ENCODE assay signal across 1 cellular context in genomic region chr15:57706405-57707209, GRCh38.
TF ChIP-seq lines count a peak whose summit lies in the region.

Gene POLR2M, plus strand, starts transcription at chr15:57706714. Its CDS starts 129 bp downstream, at chr15:57706843.

TF ChIP-seq in HepG2, 621 proteins besides CTCF, POLR2A, EP300 and RAD21 (continued from another document and continues in another):
- TF ChIP-seq, protein P1, sequence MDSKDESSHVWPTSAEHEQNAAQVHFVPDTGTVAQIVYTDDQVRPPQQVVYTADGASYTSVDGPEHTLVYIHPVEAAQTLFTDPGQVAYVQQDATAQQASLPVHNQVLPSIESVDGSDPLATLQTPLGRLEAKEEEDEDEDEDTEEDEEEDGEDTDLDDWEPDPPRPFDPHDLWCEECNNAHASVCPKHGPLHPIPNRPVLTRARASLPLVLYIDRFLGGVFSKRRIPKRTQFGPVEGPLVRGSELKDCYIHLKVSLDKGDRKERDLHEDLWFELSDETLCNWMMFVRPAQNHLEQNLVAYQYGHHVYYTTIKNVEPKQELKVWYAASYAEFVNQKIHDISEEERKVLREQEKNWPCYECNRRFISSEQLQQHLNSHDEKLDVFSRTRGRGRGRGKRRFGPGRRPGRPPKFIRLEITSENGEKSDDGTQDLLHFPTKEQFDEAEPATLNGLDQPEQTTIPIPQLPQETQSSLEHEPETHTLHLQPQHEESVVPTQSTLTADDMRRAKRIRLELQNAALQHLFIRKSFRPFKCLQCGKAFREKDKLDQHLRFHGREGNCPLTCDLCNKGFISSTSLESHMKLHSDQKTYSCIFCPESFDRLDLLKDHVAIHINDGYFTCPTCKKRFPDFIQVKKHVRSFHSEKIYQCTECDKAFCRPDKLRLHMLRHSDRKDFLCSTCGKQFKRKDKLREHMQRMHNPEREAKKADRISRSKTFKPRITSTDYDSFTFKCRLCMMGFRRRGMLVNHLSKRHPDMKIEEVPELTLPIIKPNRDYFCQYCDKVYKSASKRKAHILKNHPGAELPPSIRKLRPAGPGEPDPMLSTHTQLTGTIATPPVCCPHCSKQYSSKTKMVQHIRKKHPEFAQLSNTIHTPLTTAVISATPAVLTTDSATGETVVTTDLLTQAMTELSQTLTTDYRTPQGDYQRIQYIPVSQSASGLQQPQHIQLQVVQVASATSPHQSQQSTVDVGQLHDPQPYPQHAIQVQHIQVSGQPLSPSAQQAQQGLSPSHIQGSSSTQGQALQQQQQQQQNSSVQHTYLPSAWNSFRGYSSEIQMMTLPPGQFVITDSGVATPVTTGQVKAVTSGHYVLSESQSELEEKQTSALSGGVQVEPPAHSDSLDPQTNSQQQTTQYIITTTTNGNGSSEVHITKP (CRISPR knock-in tag; IDR thresholded peaks at IDR 0.05; ENCODE audit: low read depth), result peak; percentile 50; the same call in 1 of the 2 replicates
- peak; percentile 76; the same call in 1 of the 2 replicates for TF ChIP-seq ZFY (CRISPR knock-in tag; IDR thresholded peaks at IDR 0.05)
- TF ChIP-seq KDM2A (CRISPR knock-in tag; IDR thresholded peaks at IDR 0.05; ENCODE audit: borderline replicate concordance, low read depth), result peak; percentile 97
- no peak for TF ChIP-seq NR2F6 (IDR thresholded peaks at IDR 0.05)
- 0 out of 2 replicates have a peak, but pooled peaks have one; percentile 11 for TF ChIP-seq NR2F6 (CRISPR knock-in tag; IDR thresholded peaks at IDR 0.05)
- TF ChIP-seq ZNF772 (CRISPR knock-in tag; IDR thresholded peaks at IDR 0.05), result 0 out of 2 replicates have a peak, but pooled peaks have one; percentile 40
- peak; percentile 96 for TF ChIP-seq KMT2A (CRISPR knock-in tag; IDR thresholded peaks at IDR 0.05)
- 0 out of 2 replicates have a peak, but pooled peaks have one; percentile 32 for TF ChIP-seq RCOR2 (CRISPR knock-in tag; IDR thresholded peaks at IDR 0.05)
- TF ChIP-seq, protein P2, sequence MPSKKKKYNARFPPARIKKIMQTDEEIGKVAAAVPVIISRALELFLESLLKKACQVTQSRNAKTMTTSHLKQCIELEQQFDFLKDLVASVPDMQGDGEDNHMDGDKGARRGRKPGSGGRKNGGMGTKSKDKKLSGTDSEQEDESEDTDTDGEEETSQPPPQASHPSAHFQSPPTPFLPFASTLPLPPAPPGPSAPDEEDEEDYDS (CRISPR knock-in tag; IDR thresholded peaks at IDR 0.05), result peak; percentile 39; the same call in 1 of the 2 replicates
- TF ChIP-seq SRF (IDR thresholded peaks at IDR 0.05; ENCODE audit: low read depth, low read length), result peak; percentile 24; the same call in 1 of the 2 replicates
- TF ChIP-seq NBN (conservative IDR thresholded peaks at IDR 0.05), result no peak
- TF ChIP-seq ZNF432 (CRISPR knock-in tag; IDR thresholded peaks at IDR 0.05; ENCODE audit: borderline replicate concordance), result no peak
- TF ChIP-seq ZNF577 (CRISPR knock-in tag; IDR thresholded peaks at IDR 0.05; ENCODE audit: borderline replicate concordance, low read depth), result 0 out of 2 replicates have a peak, but pooled peaks have one; percentile 61
- peak; percentile 77 for TF ChIP-seq NR2C2 (CRISPR knock-in tag; IDR thresholded peaks at IDR 0.05; ENCODE audit: borderline replicate concordance)
- TF ChIP-seq ZNF703 (CRISPR knock-in tag; IDR thresholded peaks at IDR 0.05; ENCODE audit: borderline replicate concordance), result peak; percentile 86; the same call in 1 of the 2 replicates
- peak; percentile 70; the same call in 1 of the 2 replicates for TF ChIP-seq ZNF761 (CRISPR knock-in tag; conservative IDR thresholded peaks at IDR 0.05)
- TF ChIP-seq, protein P3, sequence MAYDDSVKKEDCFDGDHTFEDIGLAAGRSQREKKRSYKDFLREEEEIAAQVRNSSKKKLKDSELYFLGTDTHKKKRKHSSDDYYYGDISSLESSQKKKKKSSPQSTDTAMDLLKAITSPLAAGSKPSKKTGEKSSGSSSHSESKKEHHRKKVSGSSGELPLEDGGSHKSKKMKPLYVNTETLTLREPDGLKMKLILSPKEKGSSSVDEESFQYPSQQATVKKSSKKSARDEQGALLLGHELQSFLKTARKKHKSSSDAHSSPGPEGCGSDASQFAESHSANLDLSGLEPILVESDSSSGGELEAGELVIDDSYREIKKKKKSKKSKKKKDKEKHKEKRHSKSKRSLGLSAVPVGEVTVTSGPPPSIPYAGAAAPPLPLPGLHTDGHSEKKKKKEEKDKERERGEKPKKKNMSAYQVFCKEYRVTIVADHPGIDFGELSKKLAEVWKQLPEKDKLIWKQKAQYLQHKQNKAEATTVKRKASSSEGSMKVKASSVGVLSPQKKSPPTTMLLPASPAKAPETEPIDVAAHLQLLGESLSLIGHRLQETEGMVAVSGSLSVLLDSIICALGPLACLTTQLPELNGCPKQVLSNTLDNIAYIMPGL (CRISPR knock-in tag; IDR thresholded peaks at IDR 0.05; ENCODE audit: borderline replicate concordance in 1 of 2, low read depth in 1 of 2), result peak; percentile 85 to 88; a peak in 3 of 4 replicates
- TF ChIP-seq, protein P4, sequence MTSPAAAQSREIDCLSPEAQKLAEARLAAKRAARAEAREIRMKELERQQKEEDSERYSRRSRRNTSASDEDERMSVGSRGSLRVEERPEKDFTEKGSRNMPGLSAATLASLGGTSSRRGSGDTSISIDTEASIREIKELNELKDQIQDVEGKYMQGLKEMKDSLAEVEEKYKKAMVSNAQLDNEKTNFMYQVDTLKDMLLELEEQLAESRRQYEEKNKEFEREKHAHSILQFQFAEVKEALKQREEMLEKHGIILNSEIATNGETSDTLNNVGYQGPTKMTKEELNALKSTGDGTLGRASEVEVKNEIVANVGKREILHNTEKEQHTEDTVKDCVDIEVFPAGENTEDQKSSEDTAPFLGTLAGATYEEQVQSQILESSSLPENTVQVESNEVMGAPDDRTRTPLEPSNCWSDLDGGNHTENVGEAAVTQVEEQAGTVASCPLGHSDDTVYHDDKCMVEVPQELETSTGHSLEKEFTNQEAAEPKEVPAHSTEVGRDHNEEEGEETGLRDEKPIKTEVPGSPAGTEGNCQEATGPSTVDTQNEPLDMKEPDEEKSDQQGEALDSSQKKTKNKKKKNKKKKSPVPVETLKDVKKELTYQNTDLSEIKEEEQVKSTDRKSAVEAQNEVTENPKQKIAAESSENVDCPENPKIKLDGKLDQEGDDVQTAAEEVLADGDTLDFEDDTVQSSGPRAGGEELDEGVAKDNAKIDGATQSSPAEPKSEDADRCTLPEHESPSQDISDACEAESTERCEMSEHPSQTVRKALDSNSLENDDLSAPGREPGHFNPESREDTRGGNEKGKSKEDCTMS (CRISPR knock-in tag; conservative IDR thresholded peaks at IDR 0.05), result peak; percentile 33; the same call in 1 of the 2 replicates
- TF ChIP-seq, protein P5, sequence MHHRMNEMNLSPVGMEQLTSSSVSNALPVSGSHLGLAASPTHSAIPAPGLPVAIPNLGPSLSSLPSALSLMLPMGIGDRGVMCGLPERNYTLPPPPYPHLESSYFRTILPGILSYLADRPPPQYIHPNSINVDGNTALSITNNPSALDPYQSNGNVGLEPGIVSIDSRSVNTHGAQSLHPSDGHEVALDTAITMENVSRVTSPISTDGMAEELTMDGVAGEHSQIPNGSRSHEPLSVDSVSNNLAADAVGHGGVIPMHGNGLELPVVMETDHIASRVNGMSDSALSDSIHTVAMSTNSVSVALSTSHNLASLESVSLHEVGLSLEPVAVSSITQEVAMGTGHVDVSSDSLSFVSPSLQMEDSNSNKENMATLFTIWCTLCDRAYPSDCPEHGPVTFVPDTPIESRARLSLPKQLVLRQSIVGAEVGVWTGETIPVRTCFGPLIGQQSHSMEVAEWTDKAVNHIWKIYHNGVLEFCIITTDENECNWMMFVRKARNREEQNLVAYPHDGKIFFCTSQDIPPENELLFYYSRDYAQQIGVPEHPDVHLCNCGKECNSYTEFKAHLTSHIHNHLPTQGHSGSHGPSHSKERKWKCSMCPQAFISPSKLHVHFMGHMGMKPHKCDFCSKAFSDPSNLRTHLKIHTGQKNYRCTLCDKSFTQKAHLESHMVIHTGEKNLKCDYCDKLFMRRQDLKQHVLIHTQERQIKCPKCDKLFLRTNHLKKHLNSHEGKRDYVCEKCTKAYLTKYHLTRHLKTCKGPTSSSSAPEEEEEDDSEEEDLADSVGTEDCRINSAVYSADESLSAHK (CRISPR knock-in tag; IDR thresholded peaks at IDR 0.05; ENCODE audit: borderline replicate concordance), result no peak
- no peak for TF ChIP-seq ZNF468 (CRISPR knock-in tag; IDR thresholded peaks at IDR 0.05)
- TF ChIP-seq CHCHD3 (CRISPR knock-in tag; IDR thresholded peaks at IDR 0.05), result no peak
- peak; percentile 88 for TF ChIP-seq ZGPAT (CRISPR knock-in tag; IDR thresholded peaks at IDR 0.05)
- peak; percentile 63; the same call in 1 of the 2 replicates for TF ChIP-seq ETV6 (CRISPR knock-in tag; conservative IDR thresholded peaks at IDR 0.05)
- TF ChIP-seq ZNF44 (CRISPR knock-in tag; IDR thresholded peaks at IDR 0.05), result peak; percentile 66; the same call in 1 of the 2 replicates
- TF ChIP-seq ATF4 (CRISPR knock-in tag; IDR thresholded peaks at IDR 0.05), result no peak
- TF ChIP-seq SP2 (CRISPR knock-in tag; IDR thresholded peaks at IDR 0.05), result peak; percentile 53; the same call in 1 of the 2 replicates
- TF ChIP-seq ZNF564 (CRISPR knock-in tag; IDR thresholded peaks at IDR 0.05), result peak; percentile 75; the same call in 1 of the 2 replicates
- TF ChIP-seq, protein P6, sequence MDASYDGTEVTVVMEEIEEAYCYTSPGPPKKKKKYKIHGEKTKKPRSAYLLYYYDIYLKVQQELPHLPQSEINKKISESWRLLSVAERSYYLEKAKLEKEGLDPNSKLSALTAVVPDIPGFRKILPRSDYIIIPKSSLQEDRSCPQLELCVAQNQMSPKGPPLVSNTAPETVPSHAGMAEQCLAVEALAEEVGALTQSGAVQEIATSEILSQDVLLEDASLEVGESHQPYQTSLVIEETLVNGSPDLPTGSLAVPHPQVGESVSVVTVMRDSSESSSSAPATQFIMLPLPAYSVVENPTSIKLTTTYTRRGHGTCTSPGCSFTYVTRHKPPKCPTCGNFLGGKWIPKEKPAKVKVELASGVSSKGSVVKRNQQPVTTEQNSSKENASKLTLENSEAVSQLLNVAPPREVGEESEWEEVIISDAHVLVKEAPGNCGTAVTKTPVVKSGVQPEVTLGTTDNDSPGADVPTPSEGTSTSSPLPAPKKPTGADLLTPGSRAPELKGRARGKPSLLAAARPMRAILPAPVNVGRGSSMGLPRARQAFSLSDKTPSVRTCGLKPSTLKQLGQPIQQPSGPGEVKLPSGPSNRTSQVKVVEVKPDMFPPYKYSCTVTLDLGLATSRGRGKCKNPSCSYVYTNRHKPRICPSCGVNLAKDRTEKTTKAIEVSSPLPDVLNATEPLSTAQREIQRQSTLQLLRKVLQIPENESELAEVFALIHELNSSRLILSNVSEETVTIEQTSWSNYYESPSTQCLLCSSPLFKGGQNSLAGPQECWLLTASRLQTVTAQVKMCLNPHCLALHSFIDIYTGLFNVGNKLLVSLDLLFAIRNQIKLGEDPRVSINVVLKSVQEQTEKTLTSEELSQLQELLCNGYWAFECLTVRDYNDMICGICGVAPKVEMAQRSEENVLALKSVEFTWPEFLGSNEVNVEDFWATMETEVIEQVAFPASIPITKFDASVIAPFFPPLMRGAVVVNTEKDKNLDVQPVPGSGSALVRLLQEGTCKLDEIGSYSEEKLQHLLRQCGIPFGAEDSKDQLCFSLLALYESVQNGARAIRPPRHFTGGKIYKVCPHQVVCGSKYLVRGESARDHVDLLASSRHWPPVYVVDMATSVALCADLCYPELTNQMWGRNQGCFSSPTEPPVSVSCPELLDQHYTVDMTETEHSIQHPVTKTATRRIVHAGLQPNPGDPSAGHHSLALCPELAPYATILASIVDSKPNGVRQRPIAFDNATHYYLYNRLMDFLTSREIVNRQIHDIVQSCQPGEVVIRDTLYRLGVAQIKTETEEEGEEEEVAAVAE (CRISPR knock-in tag; IDR thresholded peaks at IDR 0.05; ENCODE audit: borderline replicate concordance), result peak; percentile 46; the same call in 1 of the 2 replicates
- TF ChIP-seq NRL (CRISPR knock-in tag; IDR thresholded peaks at IDR 0.05; ENCODE audit: borderline replicate concordance), result peak; percentile 65; the same call in 1 of the 2 replicates
- TF ChIP-seq, protein P7, sequence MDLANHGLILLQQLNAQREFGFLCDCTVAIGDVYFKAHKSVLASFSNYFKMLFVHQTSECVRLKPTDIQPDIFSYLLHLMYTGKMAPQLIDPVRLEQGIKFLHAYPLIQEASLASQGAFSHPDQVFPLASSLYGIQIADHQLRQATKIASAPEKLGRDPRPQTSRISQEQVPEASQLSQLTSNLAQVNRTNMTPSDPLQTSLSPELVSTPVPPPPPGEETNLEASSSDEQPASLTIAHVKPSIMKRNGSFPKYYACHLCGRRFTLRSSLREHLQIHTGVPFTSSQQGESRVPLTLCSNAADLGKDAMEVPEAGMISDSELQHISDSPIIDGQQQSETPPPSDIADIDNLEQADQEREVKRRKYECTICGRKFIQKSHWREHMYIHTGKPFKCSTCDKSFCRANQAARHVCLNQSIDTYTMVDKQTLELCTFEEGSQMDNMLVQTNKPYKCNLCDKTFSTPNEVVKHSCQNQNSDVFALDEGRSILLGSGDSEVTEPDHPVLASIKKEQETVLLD (CRISPR knock-in tag; IDR thresholded peaks at IDR 0.05; ENCODE audit: low read depth), result no peak; the same call in 1 of the 2 replicates
- peak; percentile 83 for TF ChIP-seq NFRKB (IDR thresholded peaks at IDR 0.05)
- peak; percentile 50 for TF ChIP-seq TEAD3 (CRISPR knock-in tag; optimal IDR thresholded peaks at IDR 0.05; ENCODE audit: borderline replicate concordance)
- no peak for TF ChIP-seq ZNF737 (CRISPR knock-in tag; IDR thresholded peaks at IDR 0.05; ENCODE audit: borderline replicate concordance)
- TF ChIP-seq HCFC1 (IDR thresholded peaks at IDR 0.05; ENCODE audit: low read depth, low read length), result peak; percentile 28; the same call in 1 of the 2 replicates
- no peak for TF ChIP-seq GPBP1L1 (CRISPR knock-in tag; IDR thresholded peaks at IDR 0.05)
